In genomic region chr5:172274951-172275753, GRCh38 we compare ENCODE assay signal across 8 cellular contexts. TPM values are rescaled to one million over a fixed set of nuclear protein-coding genes. Genes with fewer than 3 reads are reported as not detected.
DNase-seq lines count a peak whose midpoint lies in the region; ATAC-seq and TF ChIP-seq lines count a peak whose summit lies in the region.

No MANE protein-coding gene starts in this region.

- ATAC-seq in GM21723 (IDR thresholded peaks at IDR 0.05; ENCODE audit: unreplicated experiment) (peak; percentile 50), WTC11 (no peak), GM18498 (IDR thresholded peaks at IDR 0.05; ENCODE audit: unreplicated experiment) (no peak), GM19397 (IDR thresholded peaks at IDR 0.05; ENCODE audit: unreplicated experiment) (no peak)

- peak overlapping the region; percentile 35 for H3K27ac Mint-ChIP-seq in WTC11

- DNase-seq in WTC11 (ENCODE audit: low spot score) (no peak), SIG-M5 (lab: John Stamatoyannopoulos, UW) (no peak), cerebellar cortex (ENCODE audit: low spot score) (no peak)
- peak; percentile 59 for DNase-seq in central memory CD4-positive, alpha-beta T cell
- DNase-seq in stimulated activated CD4-positive, alpha-beta T cell treated with anti-CD3 and anti-CD28 coated beads, Interleukin-4, amount 100 ng/mL, for 4 hours = peak; percentile 49 to 82

- CTCF ChIA-PET in WTC11 (lab: Charles Lee) = no interaction called here

- peaks cover 7% of the 10 kb centered on the region for H3K36me3 Mint-ChIP-seq in WTC11

- H3K4me3 Mint-ChIP-seq in WTC11 = no peak overlapping the region

- no peaks in the 10 kb centered on the region for H3K27me3 Mint-ChIP-seq in WTC11 (ENCODE audit: low read depth)

- TF ChIP-seq CTCF in WTC11 (IDR thresholded peaks at IDR 0.05) = no peak

- POLR2A ChIA-PET in WTC11 (lab: Charles Lee) = interaction anchor here (0.6 kb wide), 1 partner anchor 87 kb away, joined by 3 read pairs; no protein-coding TSS in a partner anchor

- H3K4me1 Mint-ChIP-seq in WTC11 = peaks cover 42% of the 10 kb centered on the region

- peaks cover 5% of the 10 kb centered on the region; the same call in 1 of the 2 replicates for H3K9me3 Mint-ChIP-seq in WTC11

TF ChIP-seq in WTC11, 78 proteins besides CTCF, POLR2A, EP300 and RAD21:
- TF ChIP-seq GABPB1 (CRISPR knock-in tag; IDR thresholded peaks at IDR 0.05) (no peak), NR1H2 (CRISPR knock-in tag; IDR thresholded peaks at IDR 0.05) (no peak)

RNA-seq across cellular contexts. Expression of gene UBTD2, which starts 8.4 kb away (rescaled TPM):
- total RNA-seq in WTC11 (2021) = 22.7 to 26.2 TPM (median 25.9 TPM) in 3 replicates

Comparison
In these comparisons a context has a peak if more than half of its experiments do, and no peak if none do; other contexts are left out.
1. DNase-seq: peak in central memory CD4-positive, alpha-beta T cell (single experiment) and stimulated activated CD4-positive, alpha-beta T cell treated with anti-CD3 and anti-CD28 coated beads, Interleukin-4, amount 100 ng/mL, for 4 hours (2 of 2); none in WTC11 (single experiment), SIG-M5 (single experiment) and cerebellar cortex (single experiment).